ENCODE assay signal across 8 cellular contexts in genomic region chr6:118776607-118777549, GRCh38.
DNase-seq lines count a peak whose midpoint lies in the region; ATAC-seq and TF ChIP-seq lines count a peak whose summit lies in the region.

No MANE protein-coding gene starts in this region.

- H3K27ac ChIP-seq in foreskin keratinocyte (no peak overlapping the region), parathyroid adenoma (no peak overlapping the region)

- no peaks in the 10 kb centered on the region for H3K79me2 ChIP-seq in parathyroid adenoma

- DNase-seq in DMS79 treated with DMSO at 0.1 percent for 48 hours (lab: John Stamatoyannopoulos, UW) (peak; percentile 83), LHCN-M2 (ENCODE audit: low read depth) (peak; percentile 82), RPMI8226 (peak; percentile 43), foreskin keratinocyte (peak; percentile 47 to 74)
- DNase-seq in activated effector memory CD4-positive, alpha-beta T cell treated with Interleukin-2 at 50 U/mL for 16 hours = peak; percentile 38

- TF ChIP-seq CTCF in foreskin keratinocyte (conservative IDR thresholded peaks at IDR 0.05) = peak; percentile 84
- TF ChIP-seq CTCF in parathyroid adenoma (IDR thresholded peaks at IDR 0.05) = peak; percentile 86

- no peaks in the 10 kb centered on the region for H3K36me3 ChIP-seq in parathyroid adenoma (ENCODE audit: control insufficient read depth, insufficient read depth, low read length)

- H3K4me1 ChIP-seq in foreskin keratinocyte = no peaks in the 10 kb centered on the region
- H3K4me1 ChIP-seq in parathyroid adenoma = no peaks in the 10 kb centered on the region

- H3K9me3 ChIP-seq in parathyroid adenoma (ENCODE audit: control insufficient read depth, low read length) = no peaks in the 10 kb centered on the region

- H3K27me3 ChIP-seq in foreskin keratinocyte = peaks cover 8% of the 10 kb centered on the region
- H3K27me3 ChIP-seq in parathyroid adenoma (ENCODE audit: control insufficient read depth, insufficient read depth, low read length) = no peaks in the 10 kb centered on the region

- ATAC-seq in GM21576 (IDR thresholded peaks at IDR 0.05; ENCODE audit: unreplicated experiment) (peak; percentile 87), foreskin keratinocyte (peak; percentile 88), HG03457 (IDR thresholded peaks at IDR 0.05; ENCODE audit: unreplicated experiment) (no peak)

- H3K4me2 ChIP-seq in parathyroid adenoma (ENCODE audit: low read length) = peak overlapping the region; percentile 49

- no peak overlapping the region for H3K4me3 ChIP-seq in parathyroid adenoma (ENCODE audit: low read depth, low read length)

- peak overlapping the region; percentile 0 for H2AFZ ChIP-seq in parathyroid adenoma

- H3K9ac ChIP-seq in parathyroid adenoma = no peak overlapping the region
